ENCODE assay signal across 20 cellular contexts in the genomic region with DNA sequence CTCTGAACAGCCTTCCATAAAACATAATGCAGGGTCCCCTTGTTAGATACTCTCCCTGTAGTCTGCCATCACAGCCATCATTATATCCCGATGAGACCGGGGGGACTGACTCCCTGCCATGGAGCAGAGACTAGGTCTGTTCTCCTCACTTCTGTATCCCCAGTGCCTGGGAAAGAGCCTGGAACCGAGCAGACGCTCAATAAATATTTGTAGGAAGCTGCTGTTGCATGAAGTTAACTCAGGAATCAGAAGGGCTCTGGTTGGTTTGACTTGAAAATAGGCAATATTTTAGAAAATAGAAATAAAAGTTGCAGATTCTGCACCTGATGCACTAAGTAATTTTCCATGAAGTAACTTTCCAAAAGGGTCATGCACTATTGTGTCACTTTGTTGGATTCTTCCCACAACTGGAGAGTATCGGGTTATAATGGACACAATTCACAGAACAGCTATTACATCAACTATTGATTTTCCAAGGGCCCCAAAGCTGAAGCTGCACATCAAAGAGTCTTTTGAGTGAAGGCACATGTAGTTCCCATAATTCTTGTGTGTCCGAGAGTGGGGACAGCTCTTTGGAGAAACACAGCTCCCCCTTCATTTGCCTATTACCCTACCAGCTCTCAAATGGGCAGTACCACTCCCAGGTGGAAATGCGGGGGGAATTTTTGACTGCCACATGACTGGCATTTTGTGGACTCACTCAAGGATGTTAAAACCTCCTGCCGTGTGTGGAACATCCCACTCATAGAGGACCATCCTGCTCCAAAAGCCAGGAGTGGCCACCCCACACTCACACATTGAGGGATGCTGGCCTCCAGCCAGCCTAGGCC. TPM values are rescaled to one million over a fixed set of nuclear protein-coding genes. Genes with fewer than 3 reads are reported as not detected.
DNase-seq lines count a peak whose midpoint lies in the region; ATAC-seq and FAIRE-seq lines count a peak whose summit lies in the region.
"Had no signal": no experiment of that assay in that cellular context is flagged by ENCODE, and none has a peak within 500 bp of the region (broad histone marks: within the 10 kb centered on the region; RNA-seq: fewer than 3 reads in every experiment).

No MANE protein-coding gene starts in this region.

- no peak for FAIRE-seq in small intestine (lab: Jason Lieb, UNC)

- no peak overlapping the region for H3K27ac ChIP-seq in BLaER1 treated with 17β-estradiol and CSF1 and Interleukin-3, amounts not matched to agents 10 nM and 100 nM
- no peak overlapping the region for H3K27ac ChIP-seq in small intestine (ENCODE audit: low read depth in 1 of 2, low read length in 1 of 2)
- H3K27ac ChIP-seq: ascending aorta, parathyroid adenoma, spleen had no signal

- WGBS in small intestine, 3 donors: 82 to 86% (median 85%) methylated on average over 8 of the region's 8 CpGs

- ATAC-seq in left lobe of liver: peak; percentile 49
- ATAC-seq in GM21576 (IDR thresholded peaks at IDR 0.05; ENCODE audit: unreplicated experiment): no peak
- ATAC-seq in HG03175 (IDR thresholded peaks at IDR 0.05; ENCODE audit: unreplicated experiment): no peak
- ATAC-seq: CD8-positive, alpha-beta T cell; left cardiac atrium; T-cell had no signal

- peak overlapping the region; percentile 47 to 92 (median 83); a peak in 20 of 22 replicates for H3K4me2 ChIP-seq in BLaER1 treated with 17β-estradiol and CSF1 and Interleukin-3, amounts not matched to agents 10 nM and 100 nM

- H3K9ac ChIP-seq in BLaER1 treated with 17β-estradiol and CSF1 and Interleukin-3, amounts not matched to agents 10 nM and 100 nM: no peak overlapping the region
- H3K9ac ChIP-seq: parathyroid adenoma had no signal

- H3K4me1 ChIP-seq in BLaER1 treated with 17β-estradiol and CSF1 and Interleukin-3, amounts not matched to agents 10 nM and 100 nM: peaks cover 37 to 98% (median 94%) of the 10 kb centered on the region in 10 experiments
- peaks cover 2 to 10% of the 10 kb centered on the region in 2 donors for H3K4me1 ChIP-seq in small intestine (ENCODE audit: control insufficient read depth in 2 of 2, insufficient read depth in 1 of 2, low read depth in 1 of 2, low read length in 1 of 2)
- H3K4me1 ChIP-seq: ascending aorta, parathyroid adenoma had no signal

- no peak overlapping the region for H3K4me3 ChIP-seq in BLaER1 treated with 17β-estradiol and CSF1 and Interleukin-3, amounts not matched to agents 10 nM and 100 nM
- no peak overlapping the region for H3K4me3 ChIP-seq in small intestine (ENCODE audit: low read depth in 1 of 2, low read length in 2 of 2)
- H3K4me3 ChIP-seq: ascending aorta, spleen had no signal

- DNase-seq in amygdala (lab: John Stamatoyannopoulos, UW) (peak in 39 of 56 donors; percentile 29 to 93 (median 63)), left lobe of liver (ENCODE audit: low spot score) (peak; percentile 64), putamen (ENCODE audit: low spot score) (peak; percentile 95), small intestine (no peak), NCI-H2196 treated with DMSO at 0.1 percent for 48 hours (lab: John Stamatoyannopoulos, UW; ENCODE audit: unreplicated experiment) (no peak)
- DNase-seq: ACHN; activated CD4-positive, alpha-beta T cell treated with anti-CD3 and anti-CD28 coated beads, Interleukin-2, amount 50 U/mL, for 4 hours; activated T-cell treated with anti-CD3 and anti-CD28 coated beads for 4 hours; CD8-positive, alpha-beta T cell; EL; endodermal cell; HCEC 1CT; left cardiac atrium; spleen; T-cell had no signal

- H3K36me3 ChIP-seq in BLaER1 treated with 17β-estradiol and CSF1 and Interleukin-3, amounts not matched to agents 10 nM and 100 nM: no peaks in the 10 kb centered on the region
- H3K36me3 ChIP-seq in small intestine (ENCODE audit: control insufficient read depth in 2 of 2, insufficient read depth in 2 of 2, low read length in 2 of 2): no peaks in the 10 kb centered on the region
- H3K36me3 ChIP-seq: ascending aorta, spleen had no signal

- H4K20me1 ChIP-seq in BLaER1 treated with 17β-estradiol and CSF1 and Interleukin-3, amounts not matched to agents 10 nM and 100 nM: peaks cover 0 to 29% (median 4%) of the 10 kb centered on the region in 11 experiments; a peak in 5 of 22 replicates

- peaks cover 0 to 5% (median 0%) of the 10 kb centered on the region in 11 experiments; a peak in 1 of 22 replicates for H3K27me3 ChIP-seq in BLaER1 treated with 17β-estradiol and CSF1 and Interleukin-3, amounts not matched to agents 10 nM and 100 nM
- no peaks in the 10 kb centered on the region for H3K27me3 ChIP-seq in small intestine (ENCODE audit: control insufficient read depth in 2 of 2, insufficient read depth in 2 of 2, low read length in 2 of 2)
- H3K27me3 ChIP-seq: ascending aorta, spleen had no signal

- H3K9me3 ChIP-seq in BLaER1 treated with 17β-estradiol and CSF1 and Interleukin-3, amounts not matched to agents 10 nM and 100 nM (replicated peaks in 1 of 11): peaks cover 0 to 4% (median 0%) of the 10 kb centered on the region in 11 experiments; a peak in 6 of 22 replicates
- H3K9me3 ChIP-seq in small intestine (ENCODE audit: control insufficient read depth, low read depth): no peaks in the 10 kb centered on the region
- H3K9me3 ChIP-seq: ascending aorta had no signal

RNA-seq across cellular contexts. Expression of a gene that starts 18.8 kb away (rescaled TPM):
- 67.7 TPM for total RNA-seq in left lobe of liver
- 1 to 10 TPM; 2.9 to 8.2 (median 3.2) TPM for polyA plus RNA-seq in small intestine

Comparison
In these comparisons a context has a peak if more than half of its experiments do, and no peak if none do; other contexts are left out.
1. DNase-seq: peak in amygdala (39 of 56), left lobe of liver (single experiment) and putamen (single experiment); none in small intestine (single experiment) and NCI-H2196 treated with DMSO at 0.1 percent for 48 hours (single experiment).